Comparison of ENCODE assay signal across 8 cellular contexts in genomic region chr1:165114022-165114888, GRCh38.
A peak's percentile ranks its signal among the peaks of the same experiment; 100 is the strongest.
DNase-seq lines count a peak whose midpoint lies in the region; ATAC-seq and TF ChIP-seq lines count a peak whose summit lies in the region.

No MANE protein-coding gene starts in this region.

- no peak overlapping the region for H3K4me3 Mint-ChIP-seq in activated naive CD4-positive, alpha-beta T cell treated with anti-CD3 and anti-CD28 coated beads, Interleukin-2, amount 10 ng/mL, durations not matched to agents 7 days and 5 days

- H3K23ac ChIP-seq in neuronal stem cell (ENCODE audit: low read depth, low read length, poor library complexity), result no peak overlapping the region

- H3K27ac ChIP-seq in RWPE1 (no peak overlapping the region), neuronal stem cell (replicated peaks; ENCODE audit: low read length) (no peak overlapping the region)

- H3K4me3 ChIP-seq in epithelial cell of proximal tubule (ENCODE audit: low read depth, low read length) (no peak overlapping the region), neuronal stem cell (ENCODE audit: low read length in 2 of 2) (no peak overlapping the region)

- no peak overlapping the region for H2BK120ac ChIP-seq in neuronal stem cell (ENCODE audit: low read depth, low read length)

- H2AFZ ChIP-seq in neuronal stem cell (ENCODE audit: low read length), result no peak overlapping the region

- H2BK15ac ChIP-seq in neuronal stem cell (ENCODE audit: low read length), result no peak overlapping the region

- H2BK5ac ChIP-seq in neuronal stem cell (ENCODE audit: low read length), result no peak overlapping the region

- H2BK12ac ChIP-seq in neuronal stem cell (ENCODE audit: low read length), result no peak overlapping the region

- no peaks in the 10 kb centered on the region for H3K36me3 ChIP-seq in neuronal stem cell (replicated peaks in 1 of 2; ENCODE audit: control insufficient read depth in 2 of 2, insufficient read depth in 2 of 2, low read length in 2 of 2)

- H3K4me2 ChIP-seq in neuronal stem cell (ENCODE audit: insufficient read depth, low read length, poor library complexity, severe bottlenecking), result no peak overlapping the region

- no peak overlapping the region for H3K18ac ChIP-seq in neuronal stem cell (ENCODE audit: low read length)

- TF ChIP-seq CTCF in RWPE1 (conservative IDR thresholded peaks at IDR 0.05; ENCODE audit: low read depth) (peak; percentile 81), epithelial cell of proximal tubule (conservative IDR thresholded peaks at IDR 0.05; ENCODE audit: low read depth, low read length) (peak; percentile 82)

- H3K9me3 ChIP-seq in neuronal stem cell (replicated peaks in 1 of 2; ENCODE audit: control insufficient read depth in 2 of 2, insufficient read depth in 1 of 2, low read depth in 1 of 2, low read length in 2 of 2), result no peaks in the 10 kb centered on the region

- CTCF ChIA-PET in activated naive CD4-positive, alpha-beta T cell treated with anti-CD3 and anti-CD28 coated beads, Interleukin-2, amount 10 ng/mL, durations not matched to agents 7 days and 5 days (lab: Charles Lee), result interaction anchor here (0.8 to 2.1 kb wide), 5 partner anchors 15 to 253 kb away, joined by 3 to 7 read pairs (median 3); no protein-coding TSS in a partner anchor
- CTCF ChIA-PET in RWPE1 (lab: Yijun Ruan, JAX), result interaction anchor here (0.5 to 1.1 kb wide), 10 partner anchors 28 to 1578 kb away, joined by 3 to 7 read pairs (median 3); no protein-coding TSS in a partner anchor

- H3K9me3 Mint-ChIP-seq in activated naive CD4-positive, alpha-beta T cell treated with anti-CD3 and anti-CD28 coated beads, Interleukin-2, amount 10 ng/mL, durations not matched to agents 7 days and 5 days, result no peaks in the 10 kb centered on the region

- POLR2A ChIA-PET in RWPE1 (lab: Yijun Ruan, JAX; ENCODE audit: low non-redundant PET), result no interaction called here

- H4K8ac ChIP-seq in neuronal stem cell (ENCODE audit: low read depth, low read length), result no peak overlapping the region

- H3K9ac ChIP-seq in neuronal stem cell (ENCODE audit: low read depth, low read length, poor library complexity), result no peak overlapping the region

- peaks cover 0 to 2% of the 10 kb centered on the region in 2 donors for H3K4me1 ChIP-seq in neuronal stem cell (ENCODE audit: control insufficient read depth in 2 of 2, insufficient read depth in 1 of 2, low read depth in 1 of 2, low read length in 2 of 2)

- no peak overlapping the region for H3K14ac ChIP-seq in neuronal stem cell (ENCODE audit: low read length)

- H3K36me3 Mint-ChIP-seq in activated naive CD4-positive, alpha-beta T cell treated with anti-CD3 and anti-CD28 coated beads, Interleukin-2, amount 10 ng/mL, durations not matched to agents 7 days and 5 days, result no peaks in the 10 kb centered on the region

- no CpG with 5 or more reads among the region's 14 CpGs for WGBS in neuronal stem cell (ENCODE audit: extremely low coverage in 2 of 2, insufficient read length in 2 of 2, insufficient replicate concordance in 1 of 2), 2 donors

- no peak for ATAC-seq in HG03460 (IDR thresholded peaks at IDR 0.05; ENCODE audit: unreplicated experiment)

- H3K4me1 Mint-ChIP-seq in activated naive CD4-positive, alpha-beta T cell treated with anti-CD3 and anti-CD28 coated beads, Interleukin-2, amount 10 ng/mL, durations not matched to agents 7 days and 5 days, result no peaks in the 10 kb centered on the region

- peak; percentile 28 for DNase-seq in activated naive CD4-positive, alpha-beta T cell treated with anti-CD3 and anti-CD28 coated beads, Interleukin-2, amount 10 ng/mL, durations not matched to agents 7 days and 5 days
- no peak for DNase-seq in activated naive CD4-positive, alpha-beta T cell (lab: John Stamatoyannopoulos, UW)
- DNase-seq in M059J (ENCODE audit: low read depth) (peak; percentile 43), RWPE1 (ENCODE audit: low spot score) (peak; percentile 32), epithelial cell of proximal tubule (ENCODE audit: low read depth) (no peak), neuronal stem cell (ENCODE audit: low spot score) (peak; percentile 64), 8988T (no peak)

- H3K79me1 ChIP-seq in neuronal stem cell (ENCODE audit: low read depth, low read length), result no peaks in the 10 kb centered on the region

- H3K27ac Mint-ChIP-seq in activated naive CD4-positive, alpha-beta T cell treated with anti-CD3 and anti-CD28 coated beads, Interleukin-2, amount 10 ng/mL, durations not matched to agents 7 days and 5 days, result no peak overlapping the region

- peaks cover 37% of the 10 kb centered on the region for H3K27me3 Mint-ChIP-seq in activated naive CD4-positive, alpha-beta T cell treated with anti-CD3 and anti-CD28 coated beads, Interleukin-2, amount 10 ng/mL, durations not matched to agents 7 days and 5 days

- peaks cover 0 to 40% (median 24%) of the 10 kb centered on the region in 3 experiments for H3K27me3 ChIP-seq in neuronal stem cell (ENCODE audit: control insufficient read depth in 3 of 3, insufficient read depth in 3 of 3, low read depth in 1 of 3, low read length in 3 of 3)

- H2AK5ac ChIP-seq in neuronal stem cell (ENCODE audit: low read depth, low read length), result no peak overlapping the region

- H3K4ac ChIP-seq in neuronal stem cell (ENCODE audit: low read length), result no peak overlapping the region

- no peak overlapping the region for H4K91ac ChIP-seq in neuronal stem cell (ENCODE audit: low read depth, low read length, poor library complexity)

Comparison
In these comparisons a context has a peak if more than half of its experiments do, and no peak if none do; other contexts are left out.
1. DNase-seq: peak in activated naive CD4-positive, alpha-beta T cell treated with anti-CD3 and anti-CD28 coated beads, Interleukin-2, amount 10 ng/mL, durations not matched to agents 7 days and 5 days (single experiment), M059J (single experiment), RWPE1 (single experiment) and neuronal stem cell (single experiment); none in activated naive CD4-positive, alpha-beta T cell (0 of 4), epithelial cell of proximal tubule (single experiment) and 8988T (single experiment).